Comparison of ENCODE assay signal across 34 cellular contexts in genomic region chr12:71283883-71284282, GRCh38.
"Had no signal": no experiment of that assay in that cellular context is flagged by ENCODE, and none has a peak within 500 bp of the region (broad histone marks: within the 10 kb centered on the region; RNA-seq: fewer than 3 reads in every experiment).

No MANE protein-coding gene starts in this region.

- H3K4me3 ChIP-seq: MG63 had no signal

- H3K9me3 ChIP-seq: MG63 had no signal

- DNase-seq: Karpas-422, Kasumi-1, MG63, MM.1S, MV-4-11, NCI-H1048, NCI-H1092, NCI-H1092 treated with DMSO at 0.1 percent for 48 hours, NCI-H1105, NCI-H1105 treated with DMSO at 0.1 percent for 48 hours, NCI-H1417, NCI-H1417 treated with DMSO at 0.1 percent for 48 hours, NCI-H1436, NCI-H1436 treated with DMSO at 0.1 percent for 48 hours, NCI-H146, NCI-H1694, NCI-H1694 treated with DMSO at 0.1 percent for 48 hours, NCI-H187, NCI-H187 treated with DMSO at 0.1 percent for 48 hours, NCI-H1930, NCI-H2029, NCI-H2029 treated with DMSO at 0.1 percent for 48 hours, NCI-H2081, NCI-H2081 treated with DMSO at 0.1 percent for 48 hours, NCI-H2107, NCI-H2171, NCI-H2171 treated with DMSO at 0.1 percent for 48 hours, NCI-H2227 treated with DMSO at 0.1 percent for 48 hours, NCI-H226, NCI-H345, NCI-H446, NCI-H446 treated with DMSO at 0.1 percent for 48 hours, NCI-H510A, NCI-H510A treated with DMSO at 0.1 percent for 48 hours had no signal

- H3K36me3 ChIP-seq: MG63 had no signal

- H3K27me3 ChIP-seq: MG63 had no signal
